8 cellular contexts compared by ENCODE assay signal in genomic region chr2:170770304-170771048, GRCh38. TPM values are rescaled to one million over a fixed set of nuclear protein-coding genes. Genes with fewer than 3 reads are reported as not detected.
DNase-seq lines count a peak whose midpoint lies in the region; ATAC-seq and TF ChIP-seq lines count a peak whose summit lies in the region.

A gene with protein sequence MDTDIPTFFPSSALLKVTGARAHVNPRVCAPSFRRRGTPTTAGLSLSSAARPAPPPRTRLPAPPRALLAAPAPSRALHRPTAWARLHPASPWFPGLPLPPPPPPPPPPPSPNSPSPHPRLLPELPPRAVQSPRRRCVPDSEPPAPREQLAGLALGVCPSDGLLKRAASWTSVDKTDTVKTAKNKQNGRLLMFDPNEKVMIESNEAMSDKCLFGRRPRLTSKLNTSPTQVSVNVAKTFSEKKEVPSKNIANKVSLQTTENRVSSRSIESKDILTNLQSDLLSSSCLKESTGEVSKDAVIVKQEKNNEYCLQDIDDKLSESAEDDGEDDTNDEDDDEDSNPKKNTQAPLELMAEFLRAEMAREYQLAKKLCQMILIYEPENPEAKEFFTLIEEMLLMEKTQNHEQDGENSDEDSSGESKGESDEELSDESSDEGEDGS (plus strand): TSS chr2:170770378. CDS start chr2:170770682, 304 bp downstream.

- peak within 1 kb of the TSS; percentile 72 to 75 for H3K27ac ChIP-seq in right atrium auricular region
- peak within 1 kb of the TSS; percentile 61 for H3K27ac ChIP-seq in psoas muscle
- peak within 1 kb of the TSS; percentile 61 for H3K27ac ChIP-seq in urinary bladder (ENCODE audit: low read depth)

- H3K4me1 ChIP-seq in right atrium auricular region (peaks cover 0 to 17% of the 10 kb centered on the region in 2 donors), psoas muscle (peaks cover 12% of the 10 kb centered on the region), urinary bladder (ENCODE audit: insufficient read depth) (no peaks in the 10 kb centered on the region)

- no peaks in the 10 kb centered on the region for H3K9me3 ChIP-seq in right atrium auricular region
- no peaks in the 10 kb centered on the region for H3K9me3 ChIP-seq in psoas muscle

- CTCF ChIA-PET in T-cell (lab: Charles Lee): interaction anchor here (0.6 to 0.7 kb wide), 3 partner anchors 51 to 343 kb away, joined by 3 to 4 read pairs (median 3); no protein-coding TSS in a partner anchor

- in situ Hi-C loops in G401 (cut with HindIII; ENCODE audit: low sequenced_read_pairs): no loop called here

- no peaks in the 10 kb centered on the region for H3K36me3 Mint-ChIP-seq in T-cell

- no peaks in the 10 kb centered on the region for H3K9me3 Mint-ChIP-seq in T-cell

- TF ChIP-seq CTCF in HFF-Myc (IDR thresholded peaks at IDR 0.05; ENCODE audit: low read depth, low read length, missing control alignments) (no peak), right atrium auricular region (IDR thresholded peaks at IDR 0.05) (peak in 1 of 2 donors; percentile 38), psoas muscle (IDR thresholded peaks at IDR 0.05) (peak; percentile 8)

- H3K27me3 ChIP-seq in right atrium auricular region (no peaks in the 10 kb centered on the region), psoas muscle (ENCODE audit: insufficient read depth in 3 of 3, low read length in 2 of 3) (no peaks in the 10 kb centered on the region)

- peak within 1 kb of the TSS; percentile 79 to 87 (median 80) for H3K4me3 Mint-ChIP-seq in T-cell

- intact Hi-C loops in psoas muscle (cut with DNase I): no loop called here

- 0 to 2% (median 1%) methylated on average over 34 to 54 of the region's 54 CpGs for WGBS in psoas muscle, 3 donors
- WGBS in urinary bladder: 1% methylated on average over 54 of the region's 54 CpGs

- peaks cover 0 to 10% of the 10 kb centered on the region in 2 donors for H3K27me3 Mint-ChIP-seq in T-cell

- ATAC-seq in T-cell (replicated peaks in 1 of 4) (peak; percentile 82 to 89 (median 87)), psoas muscle (peak; percentile 95 to 97 (median 96))

- H3K4me3 ChIP-seq in HFF-Myc (replicated peaks; ENCODE audit: low read depth, low read length): peak within 1 kb of the TSS; percentile 55
- H3K4me3 ChIP-seq in right atrium auricular region: peak within 1 kb of the TSS; percentile 69 to 73
- H3K4me3 ChIP-seq in psoas muscle: peak within 1 kb of the TSS; percentile 77
- peak within 1 kb of the TSS; percentile 56 for H3K4me3 ChIP-seq in urinary bladder (ENCODE audit: low read depth, low read length)

- no peaks in the 10 kb centered on the region for H3K36me3 ChIP-seq in right atrium auricular region
- H3K36me3 ChIP-seq in psoas muscle (ENCODE audit: insufficient read depth in 1 of 2, low read depth in 1 of 2): no peaks in the 10 kb centered on the region
- H3K36me3 ChIP-seq in urinary bladder (ENCODE audit: insufficient read depth): no peaks in the 10 kb centered on the region

- peak within 1 kb of the TSS in 1 of 2 donors; percentile 66 for H3K27ac Mint-ChIP-seq in T-cell

- peaks cover 14 to 20% (median 19%) of the 10 kb centered on the region in 3 donors for H3K4me1 Mint-ChIP-seq in T-cell

- POLR2A ChIA-PET in T-cell (lab: Charles Lee): no interaction called here

- DNase-seq in G401 (ENCODE audit: low spot score): peak; percentile 33
- DNase-seq in HFF-Myc (ENCODE audit: extremely low read depth, low read depth): peak; percentile 17
- DNase-seq in NCI-H1092 treated with DMSO at 0.1 percent for 48 hours (lab: John Stamatoyannopoulos, UW): peak; percentile 79
- DNase-seq in T-cell: peak; percentile 11 to 62 (median 42)
- peak; percentile 43 for DNase-seq in amniotic epithelial cell (ENCODE audit: low read depth)
- peak; percentile 63 for DNase-seq in right atrium auricular region (ENCODE audit: low spot score)
- DNase-seq in psoas muscle: peak; percentile 74 to 84

RNA-seq across cellular contexts. Expression of the gene that starts here (rescaled TPM):
- 0.37 and 2.1 TPM in 2 replicates for total RNA-seq in G401 (2014; rRNA removed; shearing (Covaris generic))
- total RNA-seq in T-cell (not detected), right atrium auricular region (not detected), psoas muscle (under 1 TPM in 2 of 4 donors, not detected in 2; 0.54 to 0.64 TPM), urinary bladder (not detected)
- polyA plus RNA-seq in psoas muscle (under 1 TPM; 0.17 to 0.40 (median 0.24) TPM), urinary bladder (0.77 TPM)

Comparison
In these comparisons a context has a peak if more than half of its experiments do, and no peak if none do; other contexts are left out.
1. Peak in every context shown above with its lines: DNase-seq, ATAC-seq, H3K4me3 ChIP-seq and H3K27ac ChIP-seq.
2. Peak in DNase-seq and ATAC-seq in T-cell; RNA of the gene not detected or under 1 TPM.
3. Peak in DNase-seq, H3K4me3 ChIP-seq and H3K27ac ChIP-seq in right atrium auricular region; RNA of the gene not detected or under 1 TPM.
4. Peak in DNase-seq, ATAC-seq, H3K4me3 ChIP-seq and H3K27ac ChIP-seq in psoas muscle; RNA of the gene not detected or under 1 TPM.
5. DNase-seq: peak in every context shown above with its lines; median percentile 79 in NCI-H1092 treated with DMSO at 0.1 percent for 48 hours; 79 in psoas muscle; 63 in right atrium auricular region; 43 in amniotic epithelial cell; 42 in T-cell; 33 in G401; 17 in HFF-Myc.